Comparison of ENCODE assay signal across 9 cellular contexts in genomic region chr15:100901702-100902435, GRCh38. TPM values are rescaled to one million over a fixed set of nuclear protein-coding genes. Genes with fewer than 3 reads are reported as not detected.
DNase-seq lines count a peak whose midpoint lies in the region; ATAC-seq and TF ChIP-seq lines count a peak whose summit lies in the region.
"Had no signal": no experiment of that assay in that cellular context is flagged by ENCODE, and none has a peak within 500 bp of the region (broad histone marks: within the 10 kb centered on the region; RNA-seq: fewer than 3 reads in every experiment).

No MANE protein-coding gene starts in this region.

- H3K79me2 ChIP-seq in Loucy (ENCODE audit: insufficient read depth, low read length): no peaks in the 10 kb centered on the region

- DNase-seq in lower lobe of right lung: no peak
- DNase-seq in activated CD4-positive, CD25-positive, alpha-beta regulatory T cell (lab: John Stamatoyannopoulos, UW): no peak
- DNase-seq in NCI-H1436 treated with DMSO at 0.1 percent for 48 hours (lab: John Stamatoyannopoulos, UW): no peak
- DNase-seq in activated naive CD4-positive, alpha-beta T cell (lab: John Stamatoyannopoulos, UW): no peak
- DNase-seq: PC-9 had no signal

- H4K20me1 ChIP-seq in Loucy (ENCODE audit: insufficient read depth, low read length, poor library complexity, severe bottlenecking): no peaks in the 10 kb centered on the region

- WGBS in thymus: 95% methylated on average over 14 of the region's 14 CpGs

- no peak overlapping the region for H3K9ac ChIP-seq in Loucy (ENCODE audit: low read depth, low read length, poor library complexity, severe bottlenecking)
- H3K9ac ChIP-seq in duodenal mucosa (ENCODE audit: low read depth in 1 of 2, low read length in 2 of 2): peak overlapping the region; percentile 15 to 36

- H3K4me1 ChIP-seq in Loucy (ENCODE audit: insufficient read depth, low read length, poor library complexity, severe bottlenecking) (no peaks in the 10 kb centered on the region), duodenal mucosa (ENCODE audit: control insufficient read depth in 1 of 2, insufficient read depth in 2 of 2, low read length in 2 of 2) (peaks cover 20 to 28% of the 10 kb centered on the region in 2 donors), lower lobe of right lung (peaks cover 22% of the 10 kb centered on the region), thymus (ENCODE audit: control insufficient read depth, insufficient read depth, low read length) (no peaks in the 10 kb centered on the region)

- no peaks in the 10 kb centered on the region for H3K9me2 ChIP-seq in Loucy (replicated peaks; ENCODE audit: low read depth, low read length)

- H3K36me3 ChIP-seq in Loucy (ENCODE audit: insufficient read depth, low read length): no peaks in the 10 kb centered on the region
- H3K36me3 ChIP-seq in duodenal mucosa (ENCODE audit: control insufficient read depth in 1 of 2, insufficient read depth in 2 of 2, low read length in 2 of 2): no peaks in the 10 kb centered on the region
- no peaks in the 10 kb centered on the region for H3K36me3 ChIP-seq in lower lobe of right lung
- no peaks in the 10 kb centered on the region for H3K36me3 ChIP-seq in thymus (ENCODE audit: control insufficient read depth, insufficient read depth)

- TF ChIP-seq CTCF in Loucy (conservative IDR thresholded peaks at IDR 0.05; ENCODE audit: low read length): no peak
- TF ChIP-seq CTCF in lower lobe of right lung (IDR thresholded peaks at IDR 0.05): no peak

- H3K27me3 ChIP-seq in Loucy (ENCODE audit: insufficient read depth, low read length, poor library complexity, severe bottlenecking): no peaks in the 10 kb centered on the region
- no peaks in the 10 kb centered on the region for H3K27me3 ChIP-seq in duodenal mucosa (ENCODE audit: control insufficient read depth in 1 of 2, insufficient read depth in 2 of 2, low read length in 2 of 2)
- peaks cover 7% of the 10 kb centered on the region for H3K27me3 ChIP-seq in lower lobe of right lung (ENCODE audit: low read depth)
- no peaks in the 10 kb centered on the region for H3K27me3 ChIP-seq in thymus (ENCODE audit: control insufficient read depth, insufficient read depth)

- H3K4me3 ChIP-seq in Loucy (ENCODE audit: low read length, poor library complexity, severe bottlenecking): no peak overlapping the region
- peak overlapping the region; percentile 55 to 58 for H3K4me3 ChIP-seq in duodenal mucosa (ENCODE audit: low read depth in 1 of 2, low read length in 2 of 2)
- peak overlapping the region; percentile 34 for H3K4me3 ChIP-seq in lower lobe of right lung
- no peak overlapping the region for H3K4me3 ChIP-seq in thymus (ENCODE audit: low read length)
- H3K4me3 ChIP-seq: PC-9 had no signal

- no peak overlapping the region for H3K4me2 ChIP-seq in Loucy (ENCODE audit: low read depth, low read length, poor library complexity, severe bottlenecking)
- H3K4me2 ChIP-seq: PC-9 had no signal

- H3K9me3 ChIP-seq in Loucy (ENCODE audit: insufficient read depth, low read depth, low read length) (no peaks in the 10 kb centered on the region), duodenal mucosa (ENCODE audit: control insufficient read depth in 1 of 2, low read length in 2 of 2) (peaks cover 0 to 4% of the 10 kb centered on the region in 2 donors), lower lobe of right lung (no peaks in the 10 kb centered on the region), thymus (ENCODE audit: control insufficient read depth) (no peaks in the 10 kb centered on the region)

- H2AFZ ChIP-seq in Loucy (ENCODE audit: low read length): 0 out of 2 replicates have a peak overlapping the region, but pooled peaks have one; percentile 38
- H2AFZ ChIP-seq: PC-9 had no signal

- H3F3A ChIP-seq in Loucy (ENCODE audit: low read depth): no peaks in the 10 kb centered on the region

- H3K27ac ChIP-seq in duodenal mucosa (ENCODE audit: low read depth, low read length) (no peak overlapping the region), lower lobe of right lung (peak overlapping the region; percentile 77), thymus (ENCODE audit: low read depth) (peak overlapping the region; percentile 74)
- H3K27ac ChIP-seq: PC-9 had no signal

- intact Hi-C loops in lower lobe of right lung (cut with DNase I): no loop called here

- ATAC-seq in lower lobe of right lung (no peak), GM18520 (IDR thresholded peaks at IDR 0.05; ENCODE audit: unreplicated experiment) (no peak)

RNA-seq across cellular contexts. Expression of gene LRRK1, which starts 17.3 kb away (rescaled TPM):
- total RNA-seq in lower lobe of right lung: 24.3 TPM
- 6.7 TPM for polyA plus RNA-seq in thymus

RNA-seq across cellular contexts. Expression of gene ALDH1A3, which starts 22.2 kb away (rescaled TPM):
- total RNA-seq in lower lobe of right lung: 9.7 TPM
- 7.8 TPM for polyA plus RNA-seq in thymus

Comparison
In these comparisons a context has a peak if more than half of its experiments do, and no peak if none do; other contexts are left out.
1. H3K4me3 ChIP-seq: peak in duodenal mucosa (2 of 2) and lower lobe of right lung (single experiment); none in Loucy (single experiment) and thymus (single experiment).